In the genomic region with DNA sequence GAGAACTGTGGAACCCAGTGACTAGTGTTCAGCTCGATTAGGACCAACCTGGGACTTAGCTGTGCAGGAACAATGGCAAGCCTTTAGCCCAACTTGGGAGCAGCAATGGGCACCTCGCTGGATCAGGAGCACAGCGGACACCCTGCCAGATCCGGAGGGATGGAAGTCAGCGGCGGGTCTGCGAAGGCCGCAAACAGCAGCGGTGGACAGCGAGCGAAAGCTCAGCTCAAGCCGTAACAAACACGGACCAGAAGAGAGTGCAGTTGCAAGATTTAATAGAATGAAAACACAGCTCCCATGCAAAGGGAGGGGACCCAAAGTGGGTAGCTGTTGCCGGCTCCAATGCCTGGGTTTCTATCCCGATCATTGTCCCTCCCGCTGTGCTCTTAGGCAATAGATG, we compare ENCODE assay signal across 2 cellular contexts. TPM values are rescaled to one million over a fixed set of nuclear protein-coding genes. Genes with fewer than 3 reads are reported as not detected.
"Had no signal": no experiment of that assay in that cellular context is flagged by ENCODE, and none has a peak within 500 bp of the region (broad histone marks: within the 10 kb centered on the region; RNA-seq: fewer than 3 reads in every experiment).

No MANE protein-coding gene starts in this region.

RNA-seq across cellular contexts. Expression of a gene that starts 1.9 kb away (rescaled TPM):
- total RNA-seq: hepatocyte, smooth muscle cell had no signal
- polyA plus RNA-seq: hepatocyte, smooth muscle cell had no signal
